17 cellular contexts compared by ENCODE assay signal in genomic region chr12:6685814-6686213, GRCh38. TPM values are rescaled to one million over a fixed set of nuclear protein-coding genes. Genes with fewer than 3 reads are reported as not detected.
DNase-seq lines count a peak whose midpoint lies in the region; ATAC-seq, FAIRE-seq and TF ChIP-seq lines count a peak whose summit lies in the region.
"Had no signal": no experiment of that assay in that cellular context is flagged by ENCODE, and none has a peak within 500 bp of the region (broad histone marks: within the 10 kb centered on the region; RNA-seq: fewer than 3 reads in every experiment).

No MANE protein-coding gene starts in this region.

- no peak for FAIRE-seq in GM12878 (lab: Jason Lieb, UNC)
- FAIRE-seq: GM18507 had no signal

- TF ChIP-seq EP300 in GM12878 (IDR thresholded peaks at IDR 0.05; ENCODE audit: borderline replicate concordance in 1 of 2, control insufficient read depth in 1 of 2, low read depth in 2 of 2, low read length in 2 of 2): no peak

- no peaks in the 10 kb centered on the region for H3K36me3 Mint-ChIP-seq in IgD-negative memory B cell

- peaks cover 70% of the 10 kb centered on the region for H4K20me1 ChIP-seq in BLaER1
- H4K20me1 ChIP-seq in GM12878 (ENCODE audit: control insufficient read depth, insufficient read depth): 0 out of 2 replicates have a peak, but pooled peaks cover 6% of the 10 kb centered on the region

- H3K4me1 ChIP-seq in BLaER1 (peaks cover 51% of the 10 kb centered on the region), GM12878 (ENCODE audit: control insufficient read depth, insufficient read depth, low read length) (peaks cover 10% of the 10 kb centered on the region; the same call in 1 of the 2 replicates)

- H3K9ac ChIP-seq in BLaER1 (peak overlapping the region; percentile 95; the same call in 1 of the 2 replicates), GM12878 (ENCODE audit: control insufficient read depth, insufficient read depth, low read length) (no peak overlapping the region)

- H3K36me3 ChIP-seq in BLaER1 (peaks cover 53% of the 10 kb centered on the region), GM12878 (ENCODE audit: control insufficient read depth in 2 of 2, insufficient read depth in 2 of 2, low read length in 1 of 2) (0 out of 4 replicates have a peak, but pooled peaks cover 0 to 5% of the 10 kb centered on the region in 2 experiments)

- H3K4me1 Mint-ChIP-seq in IgD-negative memory B cell: peaks cover 38 to 51% (median 44%) of the 10 kb centered on the region in 3 donors

- no peak for DNase-seq in GM12878 (ENCODE audit: low read depth, low spot score)
- DNase-seq: activated CD8-positive, alpha-beta memory T cell treated with anti-CD3 and anti-CD28 coated beads, Interleukin-2, amount 50 U/mL, for 4 hours; DMS153; esophagus squamous epithelium; glutamatergic neuron; naive thymus-derived CD8-positive, alpha-beta T cell; NCI-H2171 treated with DMSO at 0.1 percent for 48 hours; RPMI8226; stimulated activated CD4-positive, alpha-beta T cell treated with anti-CD3 and anti-CD28 coated beads, Interleukin-12 subunit alpha, Interleukin-12 subunit beta, amount 100 ng/mL, for 4 hours; WERI-Rb-1 had no signal

- H3K4me3 ChIP-seq in BLaER1: no peak overlapping the region
- H3K4me3 ChIP-seq in GM12878: peak overlapping the region; percentile 80; the same call in 1 of the 2 replicates
- H3K4me3 ChIP-seq: esophagus squamous epithelium had no signal

- H3K27me3 Mint-ChIP-seq in IgD-negative memory B cell: no peaks in the 10 kb centered on the region
- H3K27me3 Mint-ChIP-seq: naive thymus-derived CD8-positive, alpha-beta T cell had no signal

- H2AFZ ChIP-seq in GM12878 (ENCODE audit: control insufficient read depth, low read depth, low read length): no peak overlapping the region

- in situ Hi-C loops in GM12878 (cut with MboI): no loop called here

- peak overlapping the region in 3 of 4 donors; percentile 39 to 90 (median 42) for H3K4me3 Mint-ChIP-seq in IgD-negative memory B cell

- BruUV-seq in GM12878 (replicated peaks; lab: Mats Ljungman, UMichigan): no TSS peak

- H3K4me2 ChIP-seq in BLaER1 (peak overlapping the region; percentile 96), GM12878 (ENCODE audit: control insufficient read depth, insufficient read depth) (no peak overlapping the region; the same call in 1 of the 2 replicates)

- H3K27me3 ChIP-seq in BLaER1 (no peaks in the 10 kb centered on the region), GM12878 (replicated peaks in 1 of 2; ENCODE audit: control insufficient read depth in 2 of 2, insufficient read depth in 2 of 2, low read length in 1 of 2) (no peaks in the 10 kb centered on the region)
- H3K27me3 ChIP-seq: esophagus squamous epithelium had no signal

- no peak for TF ChIP-seq POLR2A in GM12878 (IDR thresholded peaks at IDR 0.05; ENCODE audit: low read depth, low read length)

- H3K27ac ChIP-seq in BLaER1: peak overlapping the region; percentile 18; the same call in 1 of the 2 replicates
- H3K27ac ChIP-seq in GM12878 (ENCODE audit: control insufficient read depth, insufficient read depth): no peak overlapping the region
- H3K27ac ChIP-seq: esophagus squamous epithelium, WERI-Rb-1 had no signal

- no peaks in the 10 kb centered on the region for H3K9me3 ChIP-seq in BLaER1
- H3K9me3 ChIP-seq in GM12878 (replicated peaks; ENCODE audit: control insufficient read depth, insufficient read depth, low read length): no peaks in the 10 kb centered on the region
- H3K9me3 ChIP-seq: esophagus squamous epithelium had no signal

- no peak for TF ChIP-seq RAD21 in GM12878 (IDR thresholded peaks at IDR 0.05; ENCODE audit: insufficient read depth, low read depth, low read length)

- POLR2A ChIA-PET in GM12878 (lab: Charles Lee): no interaction called here

- intact Hi-C loops in GM12878 (cut with micrococcal nuclease; ENCODE audit: unreplicated experiment): loop anchor here (5.0 kb wide), 2 partner anchors 119 to 166 kb away; partner anchors contain the start of genes CDCA3, NOP2 and USP5

- RAD21 ChIA-PET in GM12878 (lab: Charles Lee; ENCODE audit: unreplicated experiment): interaction anchor here (0.7 to 1.8 kb wide), 3 partner anchors 30 to 166 kb away, joined by 3 to 5 read pairs (median 3); partner anchors contain the start of genes COPS7A and USP5

- 66% methylated on average over 3 of the region's 3 CpGs for WGBS in GM12878 (ENCODE audit: insufficient coverage, insufficient replicate concordance, low lambda C conversion rate, missing lambda C conversion rate)

- no peak for ATAC-seq in GM12878
- no peak for ATAC-seq in HG03135 (IDR thresholded peaks at IDR 0.05; ENCODE audit: unreplicated experiment)
- no peak for ATAC-seq in HG03175 (IDR thresholded peaks at IDR 0.05; ENCODE audit: unreplicated experiment)
- no peak for ATAC-seq in HG03571 (IDR thresholded peaks at IDR 0.05; ENCODE audit: unreplicated experiment)
- ATAC-seq: naive thymus-derived CD8-positive, alpha-beta T cell had no signal

- H3K79me2 ChIP-seq in GM12878 (ENCODE audit: control insufficient read depth, insufficient read depth, low read length): peaks cover 84% of the 10 kb centered on the region

- H3K9me3 Mint-ChIP-seq in IgD-negative memory B cell: no peaks in the 10 kb centered on the region
- H3K9me3 Mint-ChIP-seq: naive thymus-derived CD8-positive, alpha-beta T cell had no signal

- CTCF ChIA-PET in GM12878 (lab: Yijun Ruan, JAX): interaction anchor here (0.5 to 4.3 kb wide), 10 partner anchors 9 to 365 kb away, joined by 3 to 24 read pairs (median 6); no protein-coding TSS in a partner anchor

- SMC1A ChIA-PET in GM12878 (lab: Charles Lee; ENCODE audit: uncharacterized antibody, unreplicated experiment): interaction anchor here (0.6 to 2.2 kb wide), 6 partner anchors 19 to 71 kb away, joined by 3 to 13 read pairs (median 3); no protein-coding TSS in a partner anchor

- peak overlapping the region in 1 of 3 donors; percentile 87 for H3K27ac Mint-ChIP-seq in IgD-negative memory B cell

- TF ChIP-seq CTCF in GM12878 (IDR thresholded peaks at IDR 0.05 in 2 of 3, conservative IDR thresholded peaks at IDR 0.05 in 1 of 3; ENCODE audit: control insufficient read depth in 2 of 3, extremely low read depth in 1 of 3, insufficient read depth in 1 of 3, low read depth in 3 of 3, low read length in 3 of 3): no peak

RNA-seq across cellular contexts. Expression of gene ZNF384, which starts 3.4 kb away (rescaled TPM):
- polyA plus RNA-seq in IgD-negative memory B cell (32.5 TPM), GM12878 (2011; rRNA removed) (42.4 and 70.2 TPM in 2 replicates), GM12878 (2014; fragmentation: Illumina TruSeq; extraction: Trizol) (65.2 and 81.5 TPM in 2 replicates), GM12878 (2014; fragmentation: Nextera tagmentation; extraction: Ambion mirVana) (1 to 10 TPM in 1 of 2 experiments, under 1 TPM in 1; 0.46 to 1.3 TPM), GM12878 (2014; rRNA removed) (53.5 and 55.8 TPM in 2 replicates), GM12878 (2016; fragmentation: Nextera tagmentation; extraction: Ambion mirVana) (10 to 100 TPM; 30.0 to 31.0 TPM)
- total RNA-seq in GM12878 (2013; cell fraction: nucleolus; rRNA removed): 66.4 and 68.5 TPM in 2 replicates
- total RNA-seq in GM12878 (2014; rRNA removed) (23.3 and 23.7 TPM in 2 replicates), GM12878 (2014; rRNA removed; fragmentation: Illumina TruSeq; extraction: Trizol) (26.0 and 27.1 TPM in 2 replicates), GM12878 (2021) (49.3 and 53.8 TPM in 2 replicates)
- 36.7 TPM for polyA plus RNA-seq in GM12878 (2011; ENCODE audit: low read depth)
- 59.6 and 70.7 TPM in 2 replicates for polyA plus RNA-seq in GM12878 (2011; cell fraction: cytosol; rRNA removed)
- 225 TPM in 2 replicates for polyA plus RNA-seq in GM12878 (2011; cell fraction: nucleus; rRNA removed)
- polyA plus RNA-seq in GM12878 (2012): 53.9 and 67.8 TPM in 2 replicates
- polyA minus RNA-seq in GM12878 (2011; rRNA and poly(A)+ RNA removed): 70.0 and 71.0 TPM in 2 replicates
- polyA minus RNA-seq in GM12878 (2011; cell fraction: cytosol; rRNA and poly(A)+ RNA removed): 23.4 and 31.5 TPM in 2 replicates
- 63.2 and 96.0 TPM in 2 replicates for polyA minus RNA-seq in GM12878 (2011; cell fraction: nucleus; rRNA and poly(A)+ RNA removed)

RNA-seq across cellular contexts. Expression of gene PIANP, which starts 14.8 kb away (rescaled TPM):
- polyA plus RNA-seq in IgD-negative memory B cell (not detected), GM12878 (2011; rRNA removed) (not detected in 2 replicates), GM12878 (2014; fragmentation: Illumina TruSeq; extraction: Trizol) (not detected in 2 replicates), GM12878 (2014; fragmentation: Nextera tagmentation; extraction: Ambion mirVana) (not detected), GM12878 (2014; rRNA removed) (0.04 and 0.08 TPM in 2 replicates), GM12878 (2016; fragmentation: Nextera tagmentation; extraction: Ambion mirVana) (under 1 TPM in 1 of 2 experiments, not detected in 1; 0.12 TPM)
- total RNA-seq in GM12878 (2013; cell fraction: nucleolus; rRNA removed): not detected in 2 replicates
- total RNA-seq in GM12878 (2014; rRNA removed) (not detected in 2 replicates), GM12878 (2014; rRNA removed; fragmentation: Illumina TruSeq; extraction: Trizol) (not detected in 2 replicates), GM12878 (2021) (0.08 TPM in 1 of 2 replicates, not detected in the other)
- polyA plus RNA-seq in GM12878 (2011; ENCODE audit: low read depth): 0.08 TPM
- not detected in 2 replicates for polyA plus RNA-seq in GM12878 (2011; cell fraction: cytosol; rRNA removed)
- polyA plus RNA-seq in GM12878 (2011; cell fraction: nucleus; rRNA removed): not detected in 2 replicates
- polyA plus RNA-seq in GM12878 (2012): 0.24 and 0.34 TPM in 2 replicates
- not detected in 2 replicates for polyA minus RNA-seq in GM12878 (2011; rRNA and poly(A)+ RNA removed)
- polyA minus RNA-seq in GM12878 (2011; cell fraction: cytosol; rRNA and poly(A)+ RNA removed): not detected in 2 replicates
- not detected in 2 replicates for polyA minus RNA-seq in GM12878 (2011; cell fraction: nucleus; rRNA and poly(A)+ RNA removed)
- total RNA-seq: lung microvascular endothelial cell had no signal

RNA-seq across cellular contexts. Expression of gene ING4, which starts 22.9 kb away (rescaled TPM):
- polyA plus RNA-seq in IgD-negative memory B cell (76.6 TPM), GM12878 (2011; rRNA removed) (53.9 and 63.8 TPM in 2 replicates), GM12878 (2014; fragmentation: Illumina TruSeq; extraction: Trizol) (33.8 and 39.5 TPM in 2 replicates), GM12878 (2014; fragmentation: Nextera tagmentation; extraction: Ambion mirVana) (1 to 10 TPM; 7.2 to 8.9 TPM), GM12878 (2014; rRNA removed) (22.6 and 24.2 TPM in 2 replicates), GM12878 (2016; fragmentation: Nextera tagmentation; extraction: Ambion mirVana) (10 to 100 TPM; 18.4 to 22.5 TPM)
- 68.2 and 72.6 TPM in 2 replicates for total RNA-seq in GM12878 (2013; cell fraction: nucleolus; rRNA removed)
- total RNA-seq in GM12878 (2014; rRNA removed) (21.7 and 23.7 TPM in 2 replicates), GM12878 (2014; rRNA removed; fragmentation: Illumina TruSeq; extraction: Trizol) (20.9 and 21.8 TPM in 2 replicates), GM12878 (2021) (20.1 and 21.6 TPM in 2 replicates)
- polyA plus RNA-seq in GM12878 (2011; ENCODE audit: low read depth): 33.3 TPM
- 34.7 and 41.0 TPM in 2 replicates for polyA plus RNA-seq in GM12878 (2011; cell fraction: cytosol; rRNA removed)
- polyA plus RNA-seq in GM12878 (2011; cell fraction: nucleus; rRNA removed): 128 and 163 TPM in 2 replicates
- polyA plus RNA-seq in GM12878 (2012): 36.0 and 39.8 TPM in 2 replicates
- 12.8 and 18.6 TPM in 2 replicates for polyA minus RNA-seq in GM12878 (2011; rRNA and poly(A)+ RNA removed)
- polyA minus RNA-seq in GM12878 (2011; cell fraction: cytosol; rRNA and poly(A)+ RNA removed): 4.9 and 6.7 TPM in 2 replicates
- polyA minus RNA-seq in GM12878 (2011; cell fraction: nucleus; rRNA and poly(A)+ RNA removed): 8.5 and 11.8 TPM in 2 replicates

RNA-seq across cellular contexts. Expression of gene COPS7A, which starts 38.0 kb away (rescaled TPM):
- 36.8 TPM for polyA plus RNA-seq in IgD-negative memory B cell
- 19.2 and 28.2 TPM in 2 replicates for total RNA-seq in GM12878 (2013; cell fraction: nucleolus; rRNA removed)
- 53.6 and 56.3 TPM in 2 replicates for total RNA-seq in GM12878 (2014; rRNA removed)
- total RNA-seq in GM12878 (2014; rRNA removed; fragmentation: Illumina TruSeq; extraction: Trizol): 26.8 and 28.8 TPM in 2 replicates
- 42.1 and 48.4 TPM in 2 replicates for total RNA-seq in GM12878 (2021)
- polyA plus RNA-seq in GM12878 (2011; ENCODE audit: low read depth): 21.7 TPM
- 43.5 and 70.9 TPM in 2 replicates for polyA plus RNA-seq in GM12878 (2011; rRNA removed)
- 76.3 and 82.0 TPM in 2 replicates for polyA plus RNA-seq in GM12878 (2011; cell fraction: cytosol; rRNA removed)
- 101 and 137 TPM in 2 replicates for polyA plus RNA-seq in GM12878 (2011; cell fraction: nucleus; rRNA removed)
- polyA plus RNA-seq in GM12878 (2012): 31.2 and 38.5 TPM in 2 replicates
- polyA plus RNA-seq in GM12878 (2014; fragmentation: Illumina TruSeq; extraction: Trizol): 43.5 and 45.0 TPM in 2 replicates
- 10 to 100 TPM; 25.7 to 26.1 TPM for polyA plus RNA-seq in GM12878 (2014; fragmentation: Nextera tagmentation; extraction: Ambion mirVana)
- 55.3 and 61.7 TPM in 2 replicates for polyA plus RNA-seq in GM12878 (2014; rRNA removed)
- 10 to 100 TPM; 67.9 to 74.0 TPM for polyA plus RNA-seq in GM12878 (2016; fragmentation: Nextera tagmentation; extraction: Ambion mirVana)
- 30.3 and 47.1 TPM in 2 replicates for polyA minus RNA-seq in GM12878 (2011; rRNA and poly(A)+ RNA removed)
- polyA minus RNA-seq in GM12878 (2011; cell fraction: cytosol; rRNA and poly(A)+ RNA removed): 9.5 and 9.9 TPM in 2 replicates
- 9.6 and 16.2 TPM in 2 replicates for polyA minus RNA-seq in GM12878 (2011; cell fraction: nucleus; rRNA and poly(A)+ RNA removed)

RNA-seq across cellular contexts. Expression of gene ACRBP, which starts 38.6 kb away (rescaled TPM):
- polyA plus RNA-seq in IgD-negative memory B cell: 5.8 TPM
- total RNA-seq in GM12878 (2013; cell fraction: nucleolus; rRNA removed): 4.5 and 4.9 TPM in 2 replicates
- total RNA-seq in GM12878 (2014; rRNA removed): 0.27 and 1.1 TPM in 2 replicates
- total RNA-seq in GM12878 (2014; rRNA removed; fragmentation: Illumina TruSeq; extraction: Trizol): 0.69 and 1.1 TPM in 2 replicates
- 1.4 and 1.8 TPM in 2 replicates for total RNA-seq in GM12878 (2021)
- 0.55 TPM for polyA plus RNA-seq in GM12878 (2011; ENCODE audit: low read depth)
- polyA plus RNA-seq in GM12878 (2011; rRNA removed): 0.80 and 0.84 TPM in 2 replicates
- 0.94 and 1.2 TPM in 2 replicates for polyA plus RNA-seq in GM12878 (2011; cell fraction: cytosol; rRNA removed)
- polyA plus RNA-seq in GM12878 (2011; cell fraction: nucleus; rRNA removed): 4.5 and 4.6 TPM in 2 replicates
- 0.73 and 1.9 TPM in 2 replicates for polyA plus RNA-seq in GM12878 (2012)
- 0.75 and 1.5 TPM in 2 replicates for polyA plus RNA-seq in GM12878 (2014; fragmentation: Illumina TruSeq; extraction: Trizol)
- under 1 TPM; 0.64 to 0.80 TPM for polyA plus RNA-seq in GM12878 (2014; fragmentation: Nextera tagmentation; extraction: Ambion mirVana)
- 0.80 and 0.94 TPM in 2 replicates for polyA plus RNA-seq in GM12878 (2014; rRNA removed)
- polyA plus RNA-seq in GM12878 (2016; fragmentation: Nextera tagmentation; extraction: Ambion mirVana): 1 to 10 TPM in 1 of 2 experiments, under 1 TPM in 1; 0.54 to 1.3 TPM
- 1.3 and 3.7 TPM in 2 replicates for polyA minus RNA-seq in GM12878 (2011; rRNA and poly(A)+ RNA removed)
- not detected in 2 replicates for polyA minus RNA-seq in GM12878 (2011; cell fraction: cytosol; rRNA and poly(A)+ RNA removed)
- polyA minus RNA-seq in GM12878 (2011; cell fraction: nucleus; rRNA and poly(A)+ RNA removed): 2.3 and 2.4 TPM in 2 replicates
